ENCODE assay signal across 13 cellular contexts in genomic region chr3:184171562-184171961, GRCh38. TPM values are rescaled to one million over a fixed set of nuclear protein-coding genes. Genes with fewer than 3 reads are reported as not detected.
DNase-seq lines count a peak whose midpoint lies in the region; ATAC-seq, FAIRE-seq and TF ChIP-seq lines count a peak whose summit lies in the region.
"Had no signal": no experiment of that assay in that cellular context is flagged by ENCODE, and none has a peak within 500 bp of the region (broad histone marks: within the 10 kb centered on the region; RNA-seq: fewer than 3 reads in every experiment).

No MANE protein-coding gene starts in this region.

- intact Hi-C loops in activated naive CD4-positive, alpha-beta T cell treated with anti-CD3 and anti-CD28 coated beads for 36 hours (cut with micrococcal nuclease), result no loop called here

- H4K20me1 ChIP-seq in H1 (replicated peaks in 1 of 2; ENCODE audit: control insufficient read depth in 1 of 2, insufficient read depth in 2 of 2, low read length in 2 of 2), result peaks cover 0 to 3% of the 10 kb centered on the region in 2 experiments

- no peak overlapping the region for H2BK12ac ChIP-seq in H1 (ENCODE audit: low read depth, low read length)

- no peaks in the 10 kb centered on the region; the same call in 1 of the 2 replicates for H3K79me1 ChIP-seq in H1 (ENCODE audit: low read depth, low read length)

- CTCF ChIA-PET in H1 (lab: Charles Lee; ENCODE audit: partially characterized antibody), result interaction anchor here (1.0 to 1.4 kb wide), 2 partner anchors 8 to 27 kb away, joined by 3 to 6 read pairs; no protein-coding TSS in a partner anchor
- CTCF ChIA-PET in activated naive CD4-positive, alpha-beta T cell treated with anti-CD3 and anti-CD28 coated beads for 36 hours (lab: Charles Lee), result interaction anchor here (0.7 kb wide), 1 partner anchor 18 kb away, joined by 3 read pairs; no protein-coding TSS in a partner anchor

- no peak overlapping the region for H3K4ac ChIP-seq in H1 (replicated peaks; ENCODE audit: insufficient read length, low read depth, low read length)

- FAIRE-seq in H1 (lab: Jason Lieb, UNC), result no peak
- FAIRE-seq: GM12878 had no signal

- no peak overlapping the region for H3K56ac ChIP-seq in H1 (replicated peaks; ENCODE audit: insufficient read length, low read depth, low read length)

- H4K91ac ChIP-seq in H1 (replicated peaks; ENCODE audit: insufficient read length, low read length), result no peak overlapping the region

- no peak overlapping the region for H2AK5ac ChIP-seq in H1 (ENCODE audit: low read depth, low read length)

- H3K23ac ChIP-seq in H1 (ENCODE audit: insufficient read length), result no peak overlapping the region

- TF ChIP-seq POLR2A in H1 (IDR thresholded peaks at IDR 0.05; ENCODE audit: control extremely low read depth in 1 of 2, low read depth in 2 of 2, low read length in 2 of 2), result no peak

- H4K5ac ChIP-seq in H1 (ENCODE audit: insufficient read length, low read depth, low read length), result no peak overlapping the region

- H3K9me3 ChIP-seq in NT2/D1 (ENCODE audit: insufficient read depth, low read length), result no peaks in the 10 kb centered on the region
- no peaks in the 10 kb centered on the region for H3K9me3 ChIP-seq in H1 (ENCODE audit: insufficient read depth in 2 of 2, low read depth in 1 of 2, low read length in 1 of 2)

- H3K27me3 ChIP-seq in NT2/D1 (ENCODE audit: insufficient read depth, insufficient read length) (no peaks in the 10 kb centered on the region), H1 (replicated peaks in 1 of 4; ENCODE audit: control insufficient read depth in 3 of 4, extremely low read depth in 1 of 4, insufficient read depth in 3 of 4, low read length in 3 of 4) (no peaks in the 10 kb centered on the region)

- peak; percentile 58 for DNase-seq in GM03348 (ENCODE audit: low spot score)
- no peak for DNase-seq in NT2/D1 (ENCODE audit: low read depth, low spot score)
- DNase-seq in H1 (ENCODE audit: low read depth in 1 of 2, low spot score in 2 of 2), result no peak
- no peak for DNase-seq in osteocyte (ENCODE audit: extremely low spot score, unreplicated experiment)
- no peak for DNase-seq in Ammon's horn (ENCODE audit: low spot score)
- DNase-seq in DMS 273 (lab: John Stamatoyannopoulos, UW; ENCODE audit: unreplicated experiment), result no peak
- DNase-seq in activated naive CD4-positive, alpha-beta T cell treated with anti-CD3 and anti-CD28 coated beads for 36 hours, result no peak
- DNase-seq: activated CD8-positive, alpha-beta memory T cell treated with anti-CD3 and anti-CD28 coated beads, Interleukin-2, amount 50 U/mL, for 48 hours; aorta; CD8-positive, alpha-beta T cell had no signal

- peaks cover 0 to 16% of the 10 kb centered on the region in 2 experiments; a peak in 2 of 4 replicates for H3K79me2 ChIP-seq in H1 (ENCODE audit: control insufficient read depth in 1 of 2, insufficient read depth in 2 of 2, low read length in 2 of 2)

- H3K27ac Mint-ChIP-seq in osteocyte (ENCODE audit: unreplicated experiment), result peak overlapping the region; percentile 89
- no peak overlapping the region for H3K27ac Mint-ChIP-seq in activated naive CD4-positive, alpha-beta T cell treated with anti-CD3 and anti-CD28 coated beads for 36 hours
- H3K27ac Mint-ChIP-seq: CD8-positive, alpha-beta T cell had no signal

- peak overlapping the region; percentile 34 for H3K4me3 Mint-ChIP-seq in osteocyte (ENCODE audit: unreplicated experiment)
- no peak overlapping the region for H3K4me3 Mint-ChIP-seq in activated naive CD4-positive, alpha-beta T cell treated with anti-CD3 and anti-CD28 coated beads for 36 hours
- H3K4me3 Mint-ChIP-seq: CD8-positive, alpha-beta T cell had no signal

- POLR2A ChIA-PET in H1 (lab: Charles Lee; ENCODE audit: partially characterized antibody), result interaction anchor here (1.0 to 5.3 kb wide), 5 partner anchors 9 to 36 kb away, joined by 4 to 26 read pairs (median 7); partner anchors contain the start of genes DVL3 and EIF2B5

- H2BK120ac ChIP-seq in H1 (replicated peaks; ENCODE audit: low read depth, low read length), result no peak overlapping the region

- TF ChIP-seq CTCF in H1 (IDR thresholded peaks at IDR 0.05; ENCODE audit: control extremely low read depth in 1 of 3, insufficient read depth in 1 of 3, low read depth in 1 of 3, low read length in 3 of 3) (no peak), osteocyte (IDR thresholded peaks at IDR 0.05) (no peak)

- 88% methylated on average over 9 of the region's 9 CpGs; no CpG with 5 or more reads in 1 of the 2 experiments for WGBS in H1 (ENCODE audit: extremely low coverage in 1 of 2, insufficient coverage in 1 of 2, insufficient read length in 1 of 2, insufficient replicate concordance in 2 of 2, low coverage in 1 of 2, low lambda C conversion rate in 2 of 2, missing lambda C conversion rate in 1 of 2), 2 experiments

- no peak overlapping the region for H2BK15ac ChIP-seq in H1 (ENCODE audit: low read length)

- H3K9me3 Mint-ChIP-seq in osteocyte (ENCODE audit: unreplicated experiment), result no peaks in the 10 kb centered on the region
- H3K9me3 Mint-ChIP-seq in activated naive CD4-positive, alpha-beta T cell treated with anti-CD3 and anti-CD28 coated beads for 36 hours, result no peaks in the 10 kb centered on the region
- H3K9me3 Mint-ChIP-seq: CD8-positive, alpha-beta T cell had no signal

- H3K4me1 ChIP-seq in NT2/D1 (ENCODE audit: insufficient read depth, insufficient read length) (peaks cover 13% of the 10 kb centered on the region), H1 (replicated peaks in 1 of 4; ENCODE audit: control insufficient read depth in 3 of 4, insufficient read depth in 4 of 4, low read length in 3 of 4) (peaks cover 0 to 7% (median 5%) of the 10 kb centered on the region in 4 experiments; a peak in 3 of 7 replicates)

- H3K23me2 ChIP-seq in H1 (ENCODE audit: low read depth, low read length), result peaks cover 8% of the 10 kb centered on the region

- H2BK20ac ChIP-seq in H1 (ENCODE audit: low read length), result no peak overlapping the region

- H2AFZ ChIP-seq in H1 (ENCODE audit: low read length), result no peak overlapping the region

- H3K4me3 ChIP-seq in NT2/D1 (ENCODE audit: insufficient read length, low read depth) (no peak overlapping the region), H1 (ENCODE audit: extremely low read depth in 1 of 4, insufficient read depth in 2 of 4, low read depth in 3 of 4, low read length in 4 of 4) (no peak overlapping the region)
- H3K4me3 ChIP-seq: GM12878 had no signal

- no peaks in the 10 kb centered on the region for H3K27me3 Mint-ChIP-seq in osteocyte (ENCODE audit: unreplicated experiment)
- H3K27me3 Mint-ChIP-seq in activated naive CD4-positive, alpha-beta T cell treated with anti-CD3 and anti-CD28 coated beads for 36 hours (ENCODE audit: low read depth), result no peaks in the 10 kb centered on the region

- H2BK5ac ChIP-seq in H1 (ENCODE audit: low read depth, low read length), result peak overlapping the region; percentile 35; the same call in 1 of the 2 replicates

- H3K9ac ChIP-seq in NT2/D1 (ENCODE audit: insufficient read length, low read depth), result peak overlapping the region; percentile 73
- no peak overlapping the region for H3K9ac ChIP-seq in H1 (replicated peaks in 1 of 4; ENCODE audit: extremely low read depth in 1 of 4, low read depth in 3 of 4, low read length in 3 of 4)

- no peak for TF ChIP-seq EP300 in H1 (IDR thresholded peaks at IDR 0.05; ENCODE audit: borderline replicate concordance in 1 of 2, low read depth in 2 of 2, low read length in 2 of 2)

- no peak overlapping the region for H4K8ac ChIP-seq in H1 (ENCODE audit: extremely low read depth, insufficient read depth, low read length)

- H3K36me3 ChIP-seq in NT2/D1 (ENCODE audit: insufficient read depth, insufficient read length, low read length), result peaks cover 76% of the 10 kb centered on the region
- H3K36me3 ChIP-seq in H1 (ENCODE audit: control insufficient read depth in 2 of 4, insufficient read depth in 4 of 4, low read length in 3 of 4), result peaks cover 2 to 38% (median 14%) of the 10 kb centered on the region in 4 experiments; a peak in 6 of 8 replicates

- H3K14ac ChIP-seq in H1 (ENCODE audit: insufficient read length), result no peak overlapping the region

- TF ChIP-seq RAD21 in H1 (IDR thresholded peaks at IDR 0.05 in 1 of 2, conservative IDR thresholded peaks at IDR 0.05 in 1 of 2; ENCODE audit: low read depth in 2 of 2, low read length in 2 of 2), result no peak

- no peak for ATAC-seq in HG02840 (IDR thresholded peaks at IDR 0.05; ENCODE audit: low FRiP score, unreplicated experiment)
- ATAC-seq: CD8-positive, alpha-beta T cell; GM12878 had no signal

- peaks cover 23% of the 10 kb centered on the region for H3K36me3 Mint-ChIP-seq in osteocyte (ENCODE audit: unreplicated experiment)
- H3K36me3 Mint-ChIP-seq in activated naive CD4-positive, alpha-beta T cell treated with anti-CD3 and anti-CD28 coated beads for 36 hours (ENCODE audit: low read depth), result peaks cover 12% of the 10 kb centered on the region

- no peak overlapping the region for H3K27ac ChIP-seq in H1 (ENCODE audit: low read depth, low read length)

- H3K18ac ChIP-seq in H1 (ENCODE audit: extremely low read depth, low read length), result no peak overlapping the region

- H3K4me2 ChIP-seq in H1 (ENCODE audit: insufficient read depth in 1 of 2, low read depth in 2 of 2, low read length in 2 of 2), result no peak overlapping the region

- peaks cover 69% of the 10 kb centered on the region for H3K4me1 Mint-ChIP-seq in osteocyte (ENCODE audit: unreplicated experiment)
- H3K4me1 Mint-ChIP-seq in activated naive CD4-positive, alpha-beta T cell treated with anti-CD3 and anti-CD28 coated beads for 36 hours (ENCODE audit: low read depth), result peaks cover 15% of the 10 kb centered on the region

RNA-seq across cellular contexts. Expression of gene AP2M1, which starts 3.1 kb away (rescaled TPM):
- 391 and 403 TPM in 2 replicates for total RNA-seq in H1 (2021; fragmentation: NEBNext Ultra II Directional; extraction: Animal tissue kit (Norgen Biotek cat#: 25700))
- 454 and 540 TPM in 2 replicates for polyA plus RNA-seq in H1 (2011; rRNA removed)
- polyA plus RNA-seq in H1 (2011; cell fraction: cytosol; rRNA removed), result 456 TPM
- 429 TPM for polyA plus RNA-seq in H1 (2011; cell fraction: nucleus; rRNA removed)
- polyA plus RNA-seq in H1 (2012, experiment 1 of 2), result 530 to 583 TPM (median 543 TPM) in 4 replicates
- polyA plus RNA-seq in H1 (2012, experiment 2 of 2), result 718 TPM
- polyA plus RNA-seq in H1 (2013, experiment 1 of 2), result 212 TPM
- polyA plus RNA-seq in H1 (2013, experiment 2 of 2), result 214 TPM
- 550 and 559 TPM in 2 replicates for polyA minus RNA-seq in H1 (2011; rRNA and poly(A)+ RNA removed)
- polyA minus RNA-seq in H1 (2011; cell fraction: cytosol; rRNA and poly(A)+ RNA removed), result 149 TPM
- 181 TPM for polyA minus RNA-seq in H1 (2011; cell fraction: nucleus; rRNA and poly(A)+ RNA removed)
- total RNA-seq in osteocyte, result 398 and 419 TPM in 2 replicates
- total RNA-seq in activated naive CD4-positive, alpha-beta T cell treated with anti-CD3 and anti-CD28 coated beads for 36 hours, result 100 to 1,000 TPM; 206 to 212 TPM

RNA-seq across cellular contexts. Expression of gene ABCF3, which starts 14.4 kb away (rescaled TPM):
- 50.9 and 51.6 TPM in 2 replicates for total RNA-seq in H1 (2021; fragmentation: NEBNext Ultra II Directional; extraction: Animal tissue kit (Norgen Biotek cat#: 25700))
- polyA plus RNA-seq in H1 (2011; rRNA removed), result 57.8 and 76.6 TPM in 2 replicates
- 55.1 TPM for polyA plus RNA-seq in H1 (2011; cell fraction: cytosol; rRNA removed)
- polyA plus RNA-seq in H1 (2011; cell fraction: nucleus; rRNA removed), result 203 TPM
- 40.9 to 54.7 TPM (median 52.0 TPM) in 4 replicates for polyA plus RNA-seq in H1 (2012, experiment 1 of 2)
- polyA plus RNA-seq in H1 (2012, experiment 2 of 2), result 34.1 TPM
- polyA plus RNA-seq in H1 (2013, experiment 1 of 2), result 28.7 TPM
- 24.2 TPM for polyA plus RNA-seq in H1 (2013, experiment 2 of 2)
- polyA minus RNA-seq in H1 (2011; rRNA and poly(A)+ RNA removed), result 60.0 and 74.3 TPM in 2 replicates
- polyA minus RNA-seq in H1 (2011; cell fraction: cytosol; rRNA and poly(A)+ RNA removed), result 37.5 TPM
- 60.7 TPM for polyA minus RNA-seq in H1 (2011; cell fraction: nucleus; rRNA and poly(A)+ RNA removed)
- total RNA-seq in osteocyte, result 60.5 and 69.5 TPM in 2 replicates
- total RNA-seq in activated naive CD4-positive, alpha-beta T cell treated with anti-CD3 and anti-CD28 coated beads for 36 hours, result 10 to 100 TPM; 38.5 to 39.1 TPM

RNA-seq across cellular contexts. Expression of gene DVL3, which starts 16.4 kb away (rescaled TPM):
- 64.9 and 66.6 TPM in 2 replicates for total RNA-seq in H1 (2021; fragmentation: NEBNext Ultra II Directional; extraction: Animal tissue kit (Norgen Biotek cat#: 25700))
- 38.5 and 51.2 TPM in 2 replicates for polyA plus RNA-seq in H1 (2011; rRNA removed)
- polyA plus RNA-seq in H1 (2011; cell fraction: cytosol; rRNA removed), result 36.1 TPM
- 111 TPM for polyA plus RNA-seq in H1 (2011; cell fraction: nucleus; rRNA removed)
- 38.0 to 54.6 TPM (median 48.8 TPM) in 4 replicates for polyA plus RNA-seq in H1 (2012, experiment 1 of 2)
- 29.5 TPM for polyA plus RNA-seq in H1 (2012, experiment 2 of 2)
- 35.3 TPM for polyA plus RNA-seq in H1 (2013, experiment 1 of 2)
- polyA plus RNA-seq in H1 (2013, experiment 2 of 2), result 35.6 TPM
- 35.1 and 42.2 TPM in 2 replicates for polyA minus RNA-seq in H1 (2011; rRNA and poly(A)+ RNA removed)
- 29.9 TPM for polyA minus RNA-seq in H1 (2011; cell fraction: cytosol; rRNA and poly(A)+ RNA removed)
- 32.1 TPM for polyA minus RNA-seq in H1 (2011; cell fraction: nucleus; rRNA and poly(A)+ RNA removed)
- 110 and 121 TPM in 2 replicates for total RNA-seq in osteocyte
- 10 to 100 TPM; 19.6 to 19.9 TPM for total RNA-seq in activated naive CD4-positive, alpha-beta T cell treated with anti-CD3 and anti-CD28 coated beads for 36 hours

RNA-seq across cellular contexts. Expression of gene EIF2B5, which starts 36.4 kb away (rescaled TPM):
- 40.0 and 42.5 TPM in 2 replicates for total RNA-seq in H1 (2021; fragmentation: NEBNext Ultra II Directional; extraction: Animal tissue kit (Norgen Biotek cat#: 25700))
- polyA plus RNA-seq in H1 (2011; rRNA removed), result 32.1 and 33.1 TPM in 2 replicates
- polyA plus RNA-seq in H1 (2011; cell fraction: cytosol; rRNA removed), result 44.9 TPM
- polyA plus RNA-seq in H1 (2011; cell fraction: nucleus; rRNA removed), result 63.9 TPM
- 36.5 to 43.9 TPM (median 37.4 TPM) in 4 replicates for polyA plus RNA-seq in H1 (2012, experiment 1 of 2)
- polyA plus RNA-seq in H1 (2012, experiment 2 of 2), result 33.2 TPM
- 29.6 TPM for polyA plus RNA-seq in H1 (2013, experiment 1 of 2)
- 30.7 TPM for polyA plus RNA-seq in H1 (2013, experiment 2 of 2)
- 46.4 and 51.6 TPM in 2 replicates for polyA minus RNA-seq in H1 (2011; rRNA and poly(A)+ RNA removed)
- polyA minus RNA-seq in H1 (2011; cell fraction: cytosol; rRNA and poly(A)+ RNA removed), result 21.0 TPM
- polyA minus RNA-seq in H1 (2011; cell fraction: nucleus; rRNA and poly(A)+ RNA removed), result 39.8 TPM
- total RNA-seq in osteocyte, result 30.3 and 30.4 TPM in 2 replicates
- 10 to 100 TPM; 48.8 to 56.4 TPM for total RNA-seq in activated naive CD4-positive, alpha-beta T cell treated with anti-CD3 and anti-CD28 coated beads for 36 hours

RNA-seq across cellular contexts. Expression of gene VWA5B2, which starts 57.8 kb away (rescaled TPM):
- 0.50 and 0.56 TPM in 2 replicates for total RNA-seq in H1 (2021; fragmentation: NEBNext Ultra II Directional; extraction: Animal tissue kit (Norgen Biotek cat#: 25700))
- 0.53 and 0.88 TPM in 2 replicates for polyA plus RNA-seq in H1 (2011; rRNA removed)
- polyA plus RNA-seq in H1 (2011; cell fraction: cytosol; rRNA removed), result 0.37 TPM
- polyA plus RNA-seq in H1 (2011; cell fraction: nucleus; rRNA removed), result 3.0 TPM
- polyA plus RNA-seq in H1 (2012, experiment 1 of 2), result 0.29 to 0.72 TPM (median 0.41 TPM) in 4 replicates
- 0.70 TPM for polyA plus RNA-seq in H1 (2012, experiment 2 of 2)
- polyA plus RNA-seq in H1 (2013, experiment 1 of 2), result 0.28 TPM
- 0.17 TPM for polyA plus RNA-seq in H1 (2013, experiment 2 of 2)
- polyA minus RNA-seq in H1 (2011; rRNA and poly(A)+ RNA removed), result 0.41 and 0.44 TPM in 2 replicates
- polyA minus RNA-seq in H1 (2011; cell fraction: cytosol; rRNA and poly(A)+ RNA removed), result 0.37 TPM
- polyA minus RNA-seq in H1 (2011; cell fraction: nucleus; rRNA and poly(A)+ RNA removed), result 1.5 TPM
- 0.11 TPM in 1 of 2 replicates, not detected in the other for total RNA-seq in osteocyte
- total RNA-seq in activated naive CD4-positive, alpha-beta T cell treated with anti-CD3 and anti-CD28 coated beads for 36 hours, result not detected
- total RNA-seq: aorta, GM12878, subcutaneous adipose tissue had no signal
